Comparison of ENCODE assay signal across 8 cellular contexts in the genomic region with DNA sequence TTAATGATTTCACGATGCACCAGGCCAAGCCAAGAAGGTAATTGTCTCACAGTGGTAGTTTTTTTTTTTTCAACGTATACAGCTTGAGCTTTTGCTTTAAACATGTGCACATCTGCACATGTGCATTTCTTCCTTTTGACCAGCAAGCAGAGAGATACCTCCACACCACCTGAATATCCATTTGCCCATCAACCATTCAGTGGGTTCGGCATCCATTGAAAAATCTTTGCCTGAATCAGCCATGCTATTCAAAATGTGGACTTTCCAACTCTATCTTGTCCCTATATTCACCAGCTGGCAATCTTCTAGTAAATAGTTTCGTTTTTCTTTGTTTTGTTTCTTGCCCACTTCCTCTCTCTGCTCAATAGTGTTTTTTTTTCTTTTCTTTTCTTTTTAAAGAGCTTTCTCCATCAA. TPM values are rescaled to one million over a fixed set of nuclear protein-coding genes. Genes with fewer than 3 reads are reported as not detected.
DNase-seq lines count a peak whose midpoint lies in the region; ATAC-seq lines count a peak whose summit lies in the region.

No MANE protein-coding gene starts in this region.

- H3K36me3 Mint-ChIP-seq in activated CD4-positive, alpha-beta T cell treated with anti-CD3 and anti-CD28 coated beads, Interleukin-2, amount 10 ng/mL, durations not matched to agents 7 days and 5 days (ENCODE audit: low read depth): peaks cover 6% of the 10 kb centered on the region
- H3K36me3 Mint-ChIP-seq in stimulated activated memory B cell treated with anti-CD40 and anti-IgM and Interleukin-4, amounts not matched to agents 10 μg/mL and 1 μg/mL and 100 μg/mL, for 72 hours: no peaks in the 10 kb centered on the region

- no peaks in the 10 kb centered on the region for H3K27me3 Mint-ChIP-seq in activated CD4-positive, alpha-beta T cell treated with anti-CD3 and anti-CD28 coated beads, Interleukin-2, amount 10 ng/mL, durations not matched to agents 7 days and 5 days
- H3K27me3 Mint-ChIP-seq in stimulated activated memory B cell treated with anti-CD40 and anti-IgM and Interleukin-4, amounts not matched to agents 10 μg/mL and 1 μg/mL and 100 μg/mL, for 72 hours: no peaks in the 10 kb centered on the region

- CTCF ChIA-PET in activated CD4-positive, alpha-beta T cell treated with anti-CD3 and anti-CD28 coated beads, Interleukin-2, amount 10 ng/mL, durations not matched to agents 7 days and 5 days (lab: Charles Lee): interaction anchor here (0.6 to 2.3 kb wide), 9 partner anchors 8 to 273 kb away, joined by 3 to 6 read pairs (median 5); partner anchors contain the start of gene TRA2A

- peak; percentile 71 for ATAC-seq in HG02798 (IDR thresholded peaks at IDR 0.05; ENCODE audit: poor library complexity, unreplicated experiment)
- no peak for ATAC-seq in stimulated activated memory B cell treated with anti-CD40 and anti-IgM and Interleukin-4, amounts not matched to agents 10 μg/mL and 1 μg/mL and 100 μg/mL, for 72 hours

- POLR2A ChIA-PET in activated CD4-positive, alpha-beta T cell treated with anti-CD3 and anti-CD28 coated beads, Interleukin-2, amount 10 ng/mL, durations not matched to agents 7 days and 5 days (lab: Charles Lee): interaction anchor here (1.3 to 1.5 kb wide), 2 partner anchors 8 to 58 kb away, joined by 3 to 6 read pairs; no protein-coding TSS in a partner anchor

- no peaks in the 10 kb centered on the region for H3K9me3 Mint-ChIP-seq in activated CD4-positive, alpha-beta T cell treated with anti-CD3 and anti-CD28 coated beads, Interleukin-2, amount 10 ng/mL, durations not matched to agents 7 days and 5 days
- H3K9me3 Mint-ChIP-seq in stimulated activated memory B cell treated with anti-CD40 and anti-IgM and Interleukin-4, amounts not matched to agents 10 μg/mL and 1 μg/mL and 100 μg/mL, for 72 hours: no peaks in the 10 kb centered on the region

- H3K27ac Mint-ChIP-seq in activated CD4-positive, alpha-beta T cell treated with anti-CD3 and anti-CD28 coated beads, Interleukin-2, amount 10 ng/mL, durations not matched to agents 7 days and 5 days: peak overlapping the region; percentile 90
- H3K27ac Mint-ChIP-seq in stimulated activated memory B cell treated with anti-CD40 and anti-IgM and Interleukin-4, amounts not matched to agents 10 μg/mL and 1 μg/mL and 100 μg/mL, for 72 hours: peak overlapping the region; percentile 81

- intact Hi-C loops in posterior cingulate gyrus (cut with DNase I): no loop called here

- peaks cover 17% of the 10 kb centered on the region for H3K4me1 Mint-ChIP-seq in activated CD4-positive, alpha-beta T cell treated with anti-CD3 and anti-CD28 coated beads, Interleukin-2, amount 10 ng/mL, durations not matched to agents 7 days and 5 days
- peaks cover 18% of the 10 kb centered on the region for H3K4me1 Mint-ChIP-seq in stimulated activated memory B cell treated with anti-CD40 and anti-IgM and Interleukin-4, amounts not matched to agents 10 μg/mL and 1 μg/mL and 100 μg/mL, for 72 hours

- peak; percentile 7 for DNase-seq in activated CD4-positive, alpha-beta T cell treated with anti-CD3 and anti-CD28 coated beads, Interleukin-2, amount 10 ng/mL, durations not matched to agents 7 days and 5 days
- DNase-seq in activated CD4-positive, alpha-beta T cell treated with anti-CD3 and anti-CD28 coated beads, Interleukin-2, amount 50 U/mL, for 1 hour: no peak
- DNase-seq in RPMI8226: peak; percentile 36
- no peak for DNase-seq in NCI-H1105 treated with DMSO at 0.1 percent for 48 hours (lab: John Stamatoyannopoulos, UW)
- no peak for DNase-seq in posterior cingulate gyrus
- no peak for DNase-seq in dedifferentiated amniotic fluid mesenchymal stem cell (ENCODE audit: extremely low spot score)

- peak overlapping the region; percentile 42 for H3K4me3 Mint-ChIP-seq in activated CD4-positive, alpha-beta T cell treated with anti-CD3 and anti-CD28 coated beads, Interleukin-2, amount 10 ng/mL, durations not matched to agents 7 days and 5 days
- peak overlapping the region; percentile 42 for H3K4me3 Mint-ChIP-seq in stimulated activated memory B cell treated with anti-CD40 and anti-IgM and Interleukin-4, amounts not matched to agents 10 μg/mL and 1 μg/mL and 100 μg/mL, for 72 hours

RNA-seq across cellular contexts. Expression of gene TRA2A, which starts 7.7 kb away (rescaled TPM):
- 100 to 1,000 TPM; 109 to 143 TPM for total RNA-seq in activated CD4-positive, alpha-beta T cell treated with anti-CD3 and anti-CD28 coated beads, Interleukin-2, amount 10 ng/mL, durations not matched to agents 7 days and 5 days

RNA-seq across cellular contexts. Expression of gene CCDC126, which starts 57.7 kb away (rescaled TPM):
- 1 to 10 TPM; 7.3 to 7.7 TPM for total RNA-seq in activated CD4-positive, alpha-beta T cell treated with anti-CD3 and anti-CD28 coated beads, Interleukin-2, amount 10 ng/mL, durations not matched to agents 7 days and 5 days

Comparison
In these comparisons a context has a peak if more than half of its experiments do, and no peak if none do; other contexts are left out.
1. DNase-seq: peak in activated CD4-positive, alpha-beta T cell treated with anti-CD3 and anti-CD28 coated beads, Interleukin-2, amount 10 ng/mL, durations not matched to agents 7 days and 5 days (single experiment) and RPMI8226 (single experiment); none in activated CD4-positive, alpha-beta T cell treated with anti-CD3 and anti-CD28 coated beads, Interleukin-2, amount 50 U/mL, for 1 hour (single experiment), NCI-H1105 treated with DMSO at 0.1 percent for 48 hours (single experiment), posterior cingulate gyrus (0 of 10) and dedifferentiated amniotic fluid mesenchymal stem cell (single experiment).